Comparison of ENCODE assay signal across 9 cellular contexts in the genomic region with DNA sequence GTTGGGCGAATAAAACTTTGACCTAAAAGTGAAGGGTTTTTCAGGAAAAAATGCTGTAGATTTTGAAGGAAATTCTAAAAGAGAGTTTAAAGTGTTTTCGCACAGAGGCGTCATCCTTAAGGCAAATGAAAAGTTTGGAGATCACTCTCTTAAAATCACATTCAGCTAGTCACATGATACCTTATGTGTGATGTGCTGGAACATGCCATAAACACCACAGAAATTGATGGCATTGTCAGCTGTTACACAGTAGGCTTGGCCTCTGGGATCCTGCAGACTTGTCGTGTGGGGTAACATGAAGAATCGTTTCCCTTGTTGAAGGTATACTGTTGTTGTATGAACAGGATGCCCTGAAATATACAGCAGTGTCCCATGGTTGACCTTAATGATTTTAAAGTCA. TPM values are rescaled to one million over a fixed set of nuclear protein-coding genes. Genes with fewer than 3 reads are reported as not detected.
DNase-seq lines count a peak whose midpoint lies in the region; ATAC-seq, FAIRE-seq and TF ChIP-seq lines count a peak whose summit lies in the region.
"Had no signal": no experiment of that assay in that cellular context is flagged by ENCODE, and none has a peak within 500 bp of the region (broad histone marks: within the 10 kb centered on the region; RNA-seq: fewer than 3 reads in every experiment).

No MANE protein-coding gene starts in this region.

- H2BK12ac ChIP-seq in mesenchymal stem cell (ENCODE audit: low read length in 2 of 2) = no peak overlapping the region

- H3K27me3 Mint-ChIP-seq in T-helper 2 cell treated with Interferon-gamma antibody and Interleukin-4, amounts not matched to agents 5 μg/mL and 100 μg/mL, for 36 hours (ENCODE audit: low read depth) = no peaks in the 10 kb centered on the region

- peak overlapping the region; percentile 85 to 97 (median 91) for H3K4me2 ChIP-seq in BLaER1 treated with 17β-estradiol and CSF1 and Interleukin-3, amounts not matched to agents 10 nM and 100 nM
- no peak overlapping the region for H3K4me2 ChIP-seq in mesenchymal stem cell (ENCODE audit: low read length, poor library complexity, severe bottlenecking)

- DNase-seq in H54 (ENCODE audit: insufficient read length, low spot score) (no peak), mesenchymal stem cell (peak; percentile 9), stomach (no peak)
- no peak for DNase-seq in T-helper 2 cell treated with Interferon-gamma antibody and Interleukin-4, amounts not matched to agents 5 μg/mL and 100 μg/mL, for 36 hours (ENCODE audit: low spot score)
- DNase-seq: dorsolateral prefrontal cortex had no signal

- H3K36me3 ChIP-seq in BLaER1 treated with 17β-estradiol and CSF1 and Interleukin-3, amounts not matched to agents 10 nM and 100 nM = peaks cover 0 to 49% (median 15%) of the 10 kb centered on the region in 11 experiments; a peak in 7 of 22 replicates
- H3K36me3 ChIP-seq in mesenchymal stem cell (ENCODE audit: control insufficient read depth in 1 of 2, insufficient read depth in 2 of 2, low read depth in 1 of 2, low read length in 2 of 2) = no peaks in the 10 kb centered on the region
- H3K36me3 ChIP-seq in stomach = no peaks in the 10 kb centered on the region

- no peak overlapping the region for H2AFZ ChIP-seq in mesenchymal stem cell (ENCODE audit: low read depth, low read length)

- ATAC-seq in GM19324 (IDR thresholded peaks at IDR 0.05; ENCODE audit: low FRiP score, unreplicated experiment) = no peak
- ATAC-seq in HG02759 (IDR thresholded peaks at IDR 0.05; ENCODE audit: unreplicated experiment) = no peak
- ATAC-seq in HG03175 (IDR thresholded peaks at IDR 0.05; ENCODE audit: unreplicated experiment) = no peak

- no peak overlapping the region for H3K18ac ChIP-seq in mesenchymal stem cell (ENCODE audit: low read depth in 1 of 2, low read length in 2 of 2)

- peaks cover 62 to 80% (median 78%) of the 10 kb centered on the region in 10 experiments for H3K4me1 ChIP-seq in BLaER1 treated with 17β-estradiol and CSF1 and Interleukin-3, amounts not matched to agents 10 nM and 100 nM
- H3K4me1 ChIP-seq in mesenchymal stem cell (ENCODE audit: control insufficient read depth, insufficient read depth, low read depth, low read length) (peaks cover 20% of the 10 kb centered on the region), stomach (peaks cover 33 to 78% (median 64%) of the 10 kb centered on the region in 4 donors)

- H2AK5ac ChIP-seq in mesenchymal stem cell (ENCODE audit: low read length, severe bottlenecking) = no peak overlapping the region

- peak overlapping the region in 6 of 10 experiments; percentile 88 to 95 (median 92); a peak in 7 of 20 replicates for H3K4me3 ChIP-seq in BLaER1 treated with 17β-estradiol and CSF1 and Interleukin-3, amounts not matched to agents 10 nM and 100 nM
- H3K4me3 ChIP-seq in mesenchymal stem cell (ENCODE audit: insufficient read depth in 1 of 2, low read depth in 1 of 2, low read length in 2 of 2) = no peak overlapping the region
- H3K4me3 ChIP-seq in stomach = peak overlapping the region in 1 of 4 donors; percentile 80

- intact Hi-C loops in stomach (cut with DNase I; ENCODE audit: low total_unique reads) = no loop called here

- peaks cover 5% of the 10 kb centered on the region for H3K36me3 Mint-ChIP-seq in T-helper 2 cell treated with Interferon-gamma antibody and Interleukin-4, amounts not matched to agents 5 μg/mL and 100 μg/mL, for 36 hours (ENCODE audit: low read depth)

- H4K20me1 ChIP-seq in BLaER1 treated with 17β-estradiol and CSF1 and Interleukin-3, amounts not matched to agents 10 nM and 100 nM = peaks cover 45 to 58% (median 54%) of the 10 kb centered on the region in 11 experiments

- H2BK15ac ChIP-seq in mesenchymal stem cell (ENCODE audit: low read depth, poor library complexity, severe bottlenecking) = no peak overlapping the region

- peak overlapping the region in 7 of 11 experiments; percentile 7 to 100 (median 100); a peak in 9 of 22 replicates for H3K9ac ChIP-seq in BLaER1 treated with 17β-estradiol and CSF1 and Interleukin-3, amounts not matched to agents 10 nM and 100 nM
- no peak overlapping the region for H3K9ac ChIP-seq in mesenchymal stem cell (ENCODE audit: low read length)

- H3K79me1 ChIP-seq in mesenchymal stem cell (replicated peaks; ENCODE audit: low read length, poor library complexity, severe bottlenecking) = peaks cover 3% of the 10 kb centered on the region

- no peak overlapping the region for H2BK120ac ChIP-seq in mesenchymal stem cell (ENCODE audit: low read depth, low read length)

- peaks cover 50% of the 10 kb centered on the region for H3K4me1 Mint-ChIP-seq in T-helper 2 cell treated with Interferon-gamma antibody and Interleukin-4, amounts not matched to agents 5 μg/mL and 100 μg/mL, for 36 hours (ENCODE audit: low read depth)

- peak; percentile 80 for FAIRE-seq in H54 (lab: Jason Lieb, UNC)

- peak overlapping the region; percentile 86 for H3K4me3 Mint-ChIP-seq in T-helper 2 cell treated with Interferon-gamma antibody and Interleukin-4, amounts not matched to agents 5 μg/mL and 100 μg/mL, for 36 hours

- H3K27me3 ChIP-seq in BLaER1 treated with 17β-estradiol and CSF1 and Interleukin-3, amounts not matched to agents 10 nM and 100 nM = no peaks in the 10 kb centered on the region
- H3K27me3 ChIP-seq in mesenchymal stem cell (ENCODE audit: control insufficient read depth in 1 of 2, insufficient read depth in 1 of 2, low read length in 2 of 2) = peaks cover 0 to under 1% of the 10 kb centered on the region in 2 experiments
- H3K27me3 ChIP-seq in stomach = no peaks in the 10 kb centered on the region
- H3K27me3 ChIP-seq: dorsolateral prefrontal cortex had no signal

- peak overlapping the region; percentile 83 for H3K27ac Mint-ChIP-seq in T-helper 2 cell treated with Interferon-gamma antibody and Interleukin-4, amounts not matched to agents 5 μg/mL and 100 μg/mL, for 36 hours

- no peak for TF ChIP-seq POLR2A in H54 (IDR thresholded peaks at IDR 0.05; ENCODE audit: low read depth, low read length)
- TF ChIP-seq POLR2A in stomach (IDR thresholded peaks at IDR 0.05) = no peak

- H3K9me3 Mint-ChIP-seq in T-helper 2 cell treated with Interferon-gamma antibody and Interleukin-4, amounts not matched to agents 5 μg/mL and 100 μg/mL, for 36 hours = no peaks in the 10 kb centered on the region

- 94% methylated on average over 5 of the region's 5 CpGs for WGBS in mesenchymal stem cell
- 72 to 81% (median 77%) methylated on average over 5 of the region's 5 CpGs for WGBS in stomach, 5 donors

- no peak overlapping the region for H4K91ac ChIP-seq in mesenchymal stem cell (ENCODE audit: low read length)

- H4K8ac ChIP-seq in mesenchymal stem cell (ENCODE audit: low read length) = no peak overlapping the region

- H3K23ac ChIP-seq in mesenchymal stem cell (ENCODE audit: low read length in 2 of 2) = no peak overlapping the region

- peaks cover 0 to 3% (median 0%) of the 10 kb centered on the region in 11 experiments; a peak in 1 of 22 replicates for H3K9me3 ChIP-seq in BLaER1 treated with 17β-estradiol and CSF1 and Interleukin-3, amounts not matched to agents 10 nM and 100 nM (replicated peaks in 1 of 11)
- H3K9me3 ChIP-seq in mesenchymal stem cell (ENCODE audit: control insufficient read depth, low read length) (no peaks in the 10 kb centered on the region), stomach (no peaks in the 10 kb centered on the region)

- H3K4ac ChIP-seq in mesenchymal stem cell (ENCODE audit: low read depth in 1 of 2, low read length in 2 of 2) = no peak overlapping the region

- no peak for TF ChIP-seq CTCF in stomach (IDR thresholded peaks at IDR 0.05)

- H2BK5ac ChIP-seq in mesenchymal stem cell (ENCODE audit: low read depth, low read length, poor library complexity, severe bottlenecking) = no peak overlapping the region

- H3K27ac ChIP-seq in BLaER1 treated with 17β-estradiol and CSF1 and Interleukin-3, amounts not matched to agents 10 nM and 100 nM = peak overlapping the region in 9 of 11 experiments; percentile 99 to 100 (median 100); a peak in 12 of 22 replicates
- H3K27ac ChIP-seq in mesenchymal stem cell (ENCODE audit: low read length, poor library complexity, severe bottlenecking) = no peak overlapping the region
- H3K27ac ChIP-seq in stomach = peak overlapping the region in 1 of 5 donors; percentile 100

- no peak for TF ChIP-seq EP300 in stomach (IDR thresholded peaks at IDR 0.05)

- H3K14ac ChIP-seq in mesenchymal stem cell (ENCODE audit: low read length in 2 of 2) = peak overlapping the region in 1 of 2 experiments; percentile 77

RNA-seq across cellular contexts. Expression of a gene that starts 3.3 kb away (rescaled TPM):
- 207 TPM for polyA plus RNA-seq in mesenchymal stem cell (2013, experiment 1 of 2)
- 208 TPM for polyA plus RNA-seq in mesenchymal stem cell (2013, experiment 2 of 2)
- total RNA-seq in stomach = 100 to 1,000 TPM in 1 of 5 donors, 10 to 100 TPM in 3, 1 to 10 TPM in 1; 8.2 to 149 (median 35.3) TPM
- 100 to 1,000 TPM; 149 to 267 (median 169) TPM for polyA plus RNA-seq in stomach

RNA-seq across cellular contexts. Expression of a gene that starts 48.5 kb away (rescaled TPM):
- polyA plus RNA-seq in mesenchymal stem cell (2013, experiment 1 of 2) = not detected
- polyA plus RNA-seq in mesenchymal stem cell (2013, experiment 2 of 2) = not detected
- total RNA-seq in stomach = 1 to 10 TPM in 1 of 5 donors, not detected in 4; 1.8 TPM
- not detected for polyA plus RNA-seq in stomach

Comparison
In these comparisons a context has a peak if more than half of its experiments do, and no peak if none do; other contexts are left out.
1. H3K4me3 ChIP-seq: peak in BLaER1 treated with 17β-estradiol and CSF1 and Interleukin-3, amounts not matched to agents 10 nM and 100 nM (6 of 10); none in mesenchymal stem cell (0 of 2).